1 cellular context compared by ENCODE assay signal in genomic region chr2:201203916-201204654, GRCh38.
TF ChIP-seq lines count a peak whose summit lies in the region.

No MANE protein-coding gene starts in this region.

TF ChIP-seq in GM23338, 12 proteins besides CTCF, POLR2A, EP300 and RAD21:
- TF ChIP-seq, protein P1, sequence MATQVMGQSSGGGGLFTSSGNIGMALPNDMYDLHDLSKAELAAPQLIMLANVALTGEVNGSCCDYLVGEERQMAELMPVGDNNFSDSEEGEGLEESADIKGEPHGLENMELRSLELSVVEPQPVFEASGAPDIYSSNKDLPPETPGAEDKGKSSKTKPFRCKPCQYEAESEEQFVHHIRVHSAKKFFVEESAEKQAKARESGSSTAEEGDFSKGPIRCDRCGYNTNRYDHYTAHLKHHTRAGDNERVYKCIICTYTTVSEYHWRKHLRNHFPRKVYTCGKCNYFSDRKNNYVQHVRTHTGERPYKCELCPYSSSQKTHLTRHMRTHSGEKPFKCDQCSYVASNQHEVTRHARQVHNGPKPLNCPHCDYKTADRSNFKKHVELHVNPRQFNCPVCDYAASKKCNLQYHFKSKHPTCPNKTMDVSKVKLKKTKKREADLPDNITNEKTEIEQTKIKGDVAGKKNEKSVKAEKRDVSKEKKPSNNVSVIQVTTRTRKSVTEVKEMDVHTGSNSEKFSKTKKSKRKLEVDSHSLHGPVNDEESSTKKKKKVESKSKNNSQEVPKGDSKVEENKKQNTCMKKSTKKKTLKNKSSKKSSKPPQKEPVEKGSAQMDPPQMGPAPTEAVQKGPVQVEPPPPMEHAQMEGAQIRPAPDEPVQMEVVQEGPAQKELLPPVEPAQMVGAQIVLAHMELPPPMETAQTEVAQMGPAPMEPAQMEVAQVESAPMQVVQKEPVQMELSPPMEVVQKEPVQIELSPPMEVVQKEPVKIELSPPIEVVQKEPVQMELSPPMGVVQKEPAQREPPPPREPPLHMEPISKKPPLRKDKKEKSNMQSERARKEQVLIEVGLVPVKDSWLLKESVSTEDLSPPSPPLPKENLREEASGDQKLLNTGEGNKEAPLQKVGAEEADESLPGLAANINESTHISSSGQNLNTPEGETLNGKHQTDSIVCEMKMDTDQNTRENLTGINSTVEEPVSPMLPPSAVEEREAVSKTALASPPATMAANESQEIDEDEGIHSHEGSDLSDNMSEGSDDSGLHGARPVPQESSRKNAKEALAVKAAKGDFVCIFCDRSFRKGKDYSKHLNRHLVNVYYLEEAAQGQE (IDR thresholded peaks at IDR 0.05; ENCODE audit: unreplicated experiment), result no peak
- TF ChIP-seq EZH2phosphoT487 (IDR thresholded peaks at IDR 0.05; ENCODE audit: unreplicated experiment) (no peak), POLR2AphosphoS5 (IDR thresholded peaks at IDR 0.05; ENCODE audit: low read depth) (no peak), CREB1 (CRISPR knock-in tag; IDR thresholded peaks at IDR 0.05; ENCODE audit: low read depth) (no peak), EZH2 (IDR thresholded peaks at IDR 0.05; ENCODE audit: low read depth, unreplicated experiment) (no peak), ZNF114 (CRISPR knock-in tag; IDR thresholded peaks at IDR 0.05) (no peak), ZNF331 (CRISPR knock-in tag; IDR thresholded peaks at IDR 0.05; ENCODE audit: low read depth) (no peak), ETS1 (IDR thresholded peaks at IDR 0.05) (no peak), STAT1 (IDR thresholded peaks at IDR 0.05; ENCODE audit: unreplicated experiment) (no peak), JUNB (IDR thresholded peaks at IDR 0.05; ENCODE audit: unreplicated experiment) (no peak), NANOG (IDR thresholded peaks at IDR 0.05; ENCODE audit: borderline replicate concordance) (no peak)
- TF ChIP-seq, protein P2, sequence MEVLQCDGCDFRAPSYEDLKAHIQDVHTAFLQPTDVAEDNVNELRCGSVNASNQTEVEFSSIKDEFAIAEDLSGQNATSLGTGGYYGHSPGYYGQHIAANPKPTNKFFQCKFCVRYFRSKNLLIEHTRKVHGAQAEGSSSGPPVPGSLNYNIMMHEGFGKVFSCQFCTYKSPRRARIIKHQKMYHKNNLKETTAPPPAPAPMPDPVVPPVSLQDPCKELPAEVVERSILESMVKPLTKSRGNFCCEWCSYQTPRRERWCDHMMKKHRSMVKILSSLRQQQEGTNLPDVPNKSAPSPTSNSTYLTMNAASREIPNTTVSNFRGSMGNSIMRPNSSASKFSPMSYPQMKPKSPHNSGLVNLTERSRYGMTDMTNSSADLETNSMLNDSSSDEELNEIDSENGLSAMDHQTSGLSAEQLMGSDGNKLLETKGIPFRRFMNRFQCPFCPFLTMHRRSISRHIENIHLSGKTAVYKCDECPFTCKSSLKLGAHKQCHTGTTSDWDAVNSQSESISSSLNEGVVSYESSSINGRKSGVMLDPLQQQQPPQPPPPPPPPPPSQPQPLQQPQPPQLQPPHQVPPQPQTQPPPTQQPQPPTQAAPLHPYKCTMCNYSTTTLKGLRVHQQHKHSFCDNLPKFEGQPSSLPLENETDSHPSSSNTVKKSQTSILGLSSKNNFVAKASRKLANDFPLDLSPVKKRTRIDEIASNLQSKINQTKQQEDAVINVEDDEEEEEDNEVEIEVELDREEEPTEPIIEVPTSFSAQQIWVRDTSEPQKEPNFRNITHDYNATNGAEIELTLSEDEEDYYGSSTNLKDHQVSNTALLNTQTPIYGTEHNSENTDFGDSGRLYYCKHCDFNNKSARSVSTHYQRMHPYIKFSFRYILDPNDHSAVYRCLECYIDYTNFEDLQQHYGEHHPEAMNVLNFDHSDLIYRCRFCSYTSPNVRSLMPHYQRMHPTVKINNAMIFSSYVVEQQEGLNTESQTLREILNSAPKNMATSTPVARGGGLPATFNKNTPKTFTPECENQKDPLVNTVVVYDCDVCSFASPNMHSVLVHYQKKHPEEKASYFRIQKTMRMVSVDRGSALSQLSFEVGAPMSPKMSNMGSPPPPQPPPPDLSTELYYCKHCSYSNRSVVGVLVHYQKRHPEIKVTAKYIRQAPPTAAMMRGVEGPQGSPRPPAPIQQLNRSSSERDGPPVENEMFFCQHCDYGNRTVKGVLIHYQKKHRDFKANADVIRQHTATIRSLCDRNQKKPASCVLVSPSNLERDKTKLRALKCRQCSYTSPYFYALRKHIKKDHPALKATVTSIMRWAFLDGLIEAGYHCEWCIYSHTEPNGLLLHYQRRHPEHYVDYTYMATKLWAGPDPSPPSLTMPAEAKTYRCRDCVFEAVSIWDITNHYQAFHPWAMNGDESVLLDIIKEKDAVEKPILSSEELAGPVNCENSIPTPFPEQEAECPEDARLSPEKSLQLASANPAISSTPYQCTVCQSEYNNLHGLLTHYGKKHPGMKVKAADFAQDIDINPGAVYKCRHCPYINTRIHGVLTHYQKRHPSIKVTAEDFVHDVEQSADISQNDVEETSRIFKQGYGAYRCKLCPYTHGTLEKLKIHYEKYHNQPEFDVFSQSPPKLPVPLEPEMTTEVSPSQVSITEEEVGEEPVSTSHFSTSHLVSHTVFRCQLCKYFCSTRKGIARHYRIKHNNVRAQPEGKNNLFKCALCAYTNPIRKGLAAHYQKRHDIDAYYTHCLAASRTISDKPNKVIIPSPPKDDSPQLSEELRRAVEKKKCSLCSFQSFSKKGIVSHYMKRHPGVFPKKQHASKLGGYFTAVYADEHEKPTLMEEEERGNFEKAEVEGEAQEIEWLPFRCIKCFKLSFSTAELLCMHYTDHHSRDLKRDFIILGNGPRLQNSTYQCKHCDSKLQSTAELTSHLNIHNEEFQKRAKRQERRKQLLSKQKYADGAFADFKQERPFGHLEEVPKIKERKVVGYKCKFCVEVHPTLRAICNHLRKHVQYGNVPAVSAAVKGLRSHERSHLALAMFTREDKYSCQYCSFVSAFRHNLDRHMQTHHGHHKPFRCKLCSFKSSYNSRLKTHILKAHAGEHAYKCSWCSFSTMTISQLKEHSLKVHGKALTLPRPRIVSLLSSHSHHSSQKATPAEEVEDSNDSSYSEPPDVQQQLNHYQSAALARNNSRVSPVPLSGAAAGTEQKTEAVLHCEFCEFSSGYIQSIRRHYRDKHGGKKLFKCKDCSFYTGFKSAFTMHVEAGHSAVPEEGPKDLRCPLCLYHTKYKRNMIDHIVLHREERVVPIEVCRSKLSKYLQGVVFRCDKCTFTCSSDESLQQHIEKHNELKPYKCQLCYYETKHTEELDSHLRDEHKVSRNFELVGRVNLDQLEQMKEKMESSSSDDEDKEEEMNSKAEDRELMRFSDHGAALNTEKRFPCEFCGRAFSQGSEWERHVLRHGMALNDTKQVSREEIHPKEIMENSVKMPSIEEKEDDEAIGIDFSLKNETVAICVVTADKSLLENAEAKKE (CRISPR knock-in tag; IDR thresholded peaks at IDR 0.05), result no peak
TF ChIP-seq in GM23338: peak in this region for 0.
